ENCODE assay signal across 13 cellular contexts in genomic region chr12:110249105-110249504, GRCh38. TPM values are rescaled to one million over a fixed set of nuclear protein-coding genes. Genes with fewer than 3 reads are reported as not detected.
A peak's percentile ranks its signal among the peaks of the same experiment; 100 is the strongest.
DNase-seq lines count a peak whose midpoint lies in the region; TF ChIP-seq lines count a peak whose summit lies in the region.
"Had no signal": no experiment of that assay in that cellular context is flagged by ENCODE, and none has a peak within 500 bp of the region (broad histone marks: within the 10 kb centered on the region; RNA-seq: fewer than 3 reads in every experiment).

No MANE protein-coding gene starts in this region.

- peaks cover 6% of the 10 kb centered on the region for H3K9me3 ChIP-seq in left ventricle myocardium inferior (replicated peaks)

- H3K27me3 Mint-ChIP-seq in nephron (ENCODE audit: low read depth) = peaks cover 17% of the 10 kb centered on the region
- H3K27me3 Mint-ChIP-seq in activated T-helper 2 cell treated with anti-CD3 and anti-CD28 coated beads, Interferon-gamma antibody, Interleukin-2, Interleukin-4, amounts not matched to agents 10 μg/mL and 5 μg/mL and 100 μg/mL, durations not matched to agents 14 hours and 24 hours and 36 hours (ENCODE audit: low read depth) = no peaks in the 10 kb centered on the region
- H3K27me3 Mint-ChIP-seq: activated B cell treated with CpG ODN at 0.5 μM for 24 hours had no signal

- H3K36me3 Mint-ChIP-seq in nephron (ENCODE audit: low read depth) = peaks cover 20% of the 10 kb centered on the region
- no peaks in the 10 kb centered on the region for H3K36me3 Mint-ChIP-seq in activated T-helper 2 cell treated with anti-CD3 and anti-CD28 coated beads, Interferon-gamma antibody, Interleukin-2, Interleukin-4, amounts not matched to agents 10 μg/mL and 5 μg/mL and 100 μg/mL, durations not matched to agents 14 hours and 24 hours and 36 hours (ENCODE audit: low read depth)

- no peaks in the 10 kb centered on the region for H3K36me3 ChIP-seq in left ventricle myocardium inferior

- H3K4me1 Mint-ChIP-seq in nephron = peaks cover 66% of the 10 kb centered on the region
- H3K4me1 Mint-ChIP-seq in activated T-helper 2 cell treated with anti-CD3 and anti-CD28 coated beads, Interferon-gamma antibody, Interleukin-2, Interleukin-4, amounts not matched to agents 10 μg/mL and 5 μg/mL and 100 μg/mL, durations not matched to agents 14 hours and 24 hours and 36 hours (ENCODE audit: low read depth) = peaks cover 2% of the 10 kb centered on the region

- H3K27ac Mint-ChIP-seq in nephron = peak overlapping the region; percentile 98 to 99 (median 99)
- no peak overlapping the region for H3K27ac Mint-ChIP-seq in activated T-helper 2 cell treated with anti-CD3 and anti-CD28 coated beads, Interferon-gamma antibody, Interleukin-2, Interleukin-4, amounts not matched to agents 10 μg/mL and 5 μg/mL and 100 μg/mL, durations not matched to agents 14 hours and 24 hours and 36 hours
- H3K27ac Mint-ChIP-seq: activated B cell treated with CpG ODN at 0.5 μM for 24 hours had no signal

- H3K9me3 Mint-ChIP-seq in nephron = peaks cover 3% of the 10 kb centered on the region
- no peaks in the 10 kb centered on the region for H3K9me3 Mint-ChIP-seq in activated T-helper 2 cell treated with anti-CD3 and anti-CD28 coated beads, Interferon-gamma antibody, Interleukin-2, Interleukin-4, amounts not matched to agents 10 μg/mL and 5 μg/mL and 100 μg/mL, durations not matched to agents 14 hours and 24 hours and 36 hours
- H3K9me3 Mint-ChIP-seq: activated B cell treated with CpG ODN at 0.5 μM for 24 hours had no signal

- H3K4me1 ChIP-seq in left ventricle myocardium inferior = peaks cover 87% of the 10 kb centered on the region

- H3K4me3 ChIP-seq in left ventricle myocardium inferior = no peak overlapping the region
- H3K4me3 ChIP-seq: K562 had no signal

- DNase-seq in left ventricle myocardium inferior = no peak
- no peak for DNase-seq in cardiac septum (ENCODE audit: low spot score)
- no peak for DNase-seq in epithelial cell of prostate (ENCODE audit: low read depth, low spot score)
- DNase-seq in NCI-H2029 (lab: John Stamatoyannopoulos, UW) = no peak
- no peak for DNase-seq in activated T-helper 2 cell treated with anti-CD3 and anti-CD28 coated beads, Interferon-gamma antibody, Interleukin-2, Interleukin-4, amounts not matched to agents 10 μg/mL and 5 μg/mL and 100 μg/mL, durations not matched to agents 14 hours and 24 hours and 36 hours (ENCODE audit: low spot score)
- DNase-seq in NCI-H510A (lab: John Stamatoyannopoulos, UW) = no peak
- DNase-seq in activated CD4-positive, alpha-beta T cell treated with anti-CD3 and anti-CD28 coated beads for 1 hour = no peak
- DNase-seq: activated B cell treated with CpG ODN at 0.5 μM for 24 hours; NCI-H2171; SHP77; stimulated activated CD4-positive, alpha-beta T cell treated with anti-CD3 and anti-CD28 coated beads, Interleukin-12 subunit alpha, Interleukin-12 subunit beta, amount 100 ng/mL, for 4 hours had no signal

- peak overlapping the region; percentile 94 for H3K27ac ChIP-seq in left ventricle myocardium inferior (replicated peaks)
- peak overlapping the region; percentile 99 for H3K27ac ChIP-seq in epithelial cell of prostate

- no peaks in the 10 kb centered on the region for H3K27me3 ChIP-seq in left ventricle myocardium inferior (ENCODE audit: low read depth)

- intact Hi-C loops in left ventricle myocardium inferior (cut with micrococcal nuclease) = no loop called here
- intact Hi-C loops in cardiac septum (cut with DNase I) = loop anchor here (5.0 to 10.0 kb wide), 2 partner anchors 33 to 144 kb away; partner anchors contain the start of gene ATP2A2
- intact Hi-C loops in activated T-helper 2 cell treated with anti-CD3 and anti-CD28 coated beads, Interferon-gamma antibody, Interleukin-2, Interleukin-4, amounts not matched to agents 10 μg/mL and 5 μg/mL and 100 μg/mL, durations not matched to agents 14 hours and 24 hours and 36 hours (cut with micrococcal nuclease) = no loop called here

- peak overlapping the region in 1 of 3 experiments; percentile 47 for H3K4me3 Mint-ChIP-seq in nephron
- H3K4me3 Mint-ChIP-seq in activated T-helper 2 cell treated with anti-CD3 and anti-CD28 coated beads, Interferon-gamma antibody, Interleukin-2, Interleukin-4, amounts not matched to agents 10 μg/mL and 5 μg/mL and 100 μg/mL, durations not matched to agents 14 hours and 24 hours and 36 hours (ENCODE audit: low read depth) = no peak overlapping the region
- H3K4me3 Mint-ChIP-seq: activated B cell treated with CpG ODN at 0.5 μM for 24 hours had no signal

- TF ChIP-seq CTCF in left ventricle myocardium inferior (IDR thresholded peaks at IDR 0.05; ENCODE audit: borderline replicate concordance) = no peak
- TF ChIP-seq CTCF in nephron (IDR thresholded peaks at IDR 0.05; ENCODE audit: unreplicated experiment in 3 of 3) = no peak

RNA-seq across cellular contexts. Expression of gene ATP2A2, which starts 31.9 kb away (rescaled TPM):
- total RNA-seq in left ventricle myocardium inferior (1,955 TPM), cardiac septum (918 TPM)
- 213 and 219 TPM in 2 replicates for total RNA-seq in activated T-helper 2 cell treated with anti-CD3 and anti-CD28 coated beads, Interferon-gamma antibody, Interleukin-2, Interleukin-4, amounts not matched to agents 10 μg/mL and 5 μg/mL and 100 μg/mL, durations not matched to agents 14 hours and 24 hours and 36 hours
